ENCODE assay signal across 22 cellular contexts in the genomic region with DNA sequence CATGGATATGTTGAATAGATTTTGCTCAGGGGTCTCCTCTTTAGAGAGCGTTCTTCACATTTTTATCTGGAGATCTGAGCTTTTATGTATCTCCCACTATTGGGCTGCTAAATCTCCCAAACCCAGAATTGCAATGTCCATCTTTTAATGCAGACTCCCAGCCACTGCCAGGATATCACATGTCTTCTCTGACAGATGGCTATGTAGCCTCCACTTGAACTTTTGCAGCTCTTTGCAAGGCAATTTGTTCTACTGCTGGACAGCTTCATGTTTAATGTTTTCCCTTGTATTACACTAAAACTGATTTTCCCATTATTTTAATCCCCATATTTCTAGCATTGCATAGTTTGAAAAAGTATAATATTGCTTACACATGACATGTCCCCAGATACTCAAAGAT.
"Had no signal": no experiment of that assay in that cellular context is flagged by ENCODE, and none has a peak within 500 bp of the region (broad histone marks: within the 10 kb centered on the region; RNA-seq: fewer than 3 reads in every experiment).

No MANE protein-coding gene starts in this region.

- ATAC-seq: activated CD8-positive, alpha-beta T cell treated with anti-CD3 and anti-CD28 coated beads for 36 hours; naive thymus-derived CD4-positive, alpha-beta T cell; right lobe of liver; T-helper 17 cell; WTC11 had no signal

- H3K9me3 ChIP-seq: right lobe of liver, suprapubic skin had no signal

- H3K36me3 ChIP-seq: brain microvascular endothelial cell, right lobe of liver, suprapubic skin had no signal

- H3K27me3 ChIP-seq: brain microvascular endothelial cell, dorsolateral prefrontal cortex, right lobe of liver, suprapubic skin had no signal

- FAIRE-seq: TTC549 had no signal

- H3K27me3 Mint-ChIP-seq: activated CD8-positive, alpha-beta T cell treated with anti-CD3 and anti-CD28 coated beads for 36 hours; activated naive CD8-positive, alpha-beta T cell; progenitor cell of endocrine pancreas; stimulated activated naive CD8-positive, alpha-beta T cell treated with anti-CD3 and anti-CD28 coated beads, Interleukin-15, Interleukin-2, amounts not matched to agents 100 ng/mL and 50 ng/mL, for 24 hours; T-helper 17 cell had no signal

- H3K4me1 ChIP-seq: suprapubic skin had no signal

- H3K4me3 Mint-ChIP-seq: activated CD8-positive, alpha-beta T cell treated with anti-CD3 and anti-CD28 coated beads for 36 hours; activated naive CD8-positive, alpha-beta T cell; endodermal cell; WTC11 had no signal

- H3K4me3 ChIP-seq: dorsolateral prefrontal cortex, right lobe of liver, suprapubic skin had no signal

- H3K36me3 Mint-ChIP-seq: WTC11 had no signal

- H3K9me3 Mint-ChIP-seq: activated CD8-positive, alpha-beta T cell treated with anti-CD3 and anti-CD28 coated beads for 36 hours; endodermal cell; naive thymus-derived CD4-positive, alpha-beta T cell; WTC11 had no signal

- H3K27ac Mint-ChIP-seq: endodermal cell, progenitor cell of endocrine pancreas had no signal

- H3K27ac ChIP-seq: brain microvascular endothelial cell, dorsolateral prefrontal cortex, right lobe of liver, suprapubic skin had no signal

- DNase-seq: activated CD4-positive, alpha-beta T cell treated with anti-CD3 and anti-CD28 coated beads for 48 hours; activated CD8-positive, alpha-beta T cell treated with anti-CD3 and anti-CD28 coated beads for 36 hours; activated effector memory CD4-positive, alpha-beta T cell treated with anti-CD3 and anti-CD28 coated beads, Interleukin-2, amount 50 U/mL, for 16 hours; activated T-cell treated with anti-CD3 and anti-CD28 coated beads, Interleukin-2, amount 50 U/mL, for 48 hours; brain microvascular endothelial cell; dorsolateral prefrontal cortex; endodermal cell; erythroblast; glutamatergic neuron; hypothalamus; naive thymus-derived CD4-positive, alpha-beta T cell; occipital lobe; right lobe of liver; SIG-M5; T-helper 17 cell; trophoblast cell had no signal

- H3K4me1 Mint-ChIP-seq: endodermal cell had no signal
